34 cellular contexts compared by ENCODE assay signal in genomic region chr17:78266771-78267170, GRCh38. TPM values are rescaled to one million over a fixed set of nuclear protein-coding genes. Genes with fewer than 3 reads are reported as not detected.
DNase-seq lines count a peak whose midpoint lies in the region; ATAC-seq, FAIRE-seq and TF ChIP-seq lines count a peak whose summit lies in the region.
"Had no signal": no experiment of that assay in that cellular context is flagged by ENCODE, and none has a peak within 500 bp of the region (broad histone marks: within the 10 kb centered on the region; RNA-seq: fewer than 3 reads in every experiment).

No MANE protein-coding gene starts in this region.

- peak overlapping the region; percentile 78 for H3K27ac Mint-ChIP-seq in T-helper 1 cell treated with Interleukin-12 subunit alpha and Interleukin-12 subunit beta and Interleukin-4 antibody, amounts not matched to agents 30 μg/mL and 1 μg/mL, for 36 hours
- H3K27ac Mint-ChIP-seq: activated T-cell treated with anti-CD3 and anti-CD28 coated beads, Interleukin-2, amount 50 U/mL, for 72 hours had no signal

- peak overlapping the region; percentile 38 for H3K27ac ChIP-seq in smooth muscle cell (ENCODE audit: low read depth)
- H3K27ac ChIP-seq: gastroesophageal sphincter, prostate gland had no signal

- H3K4me3 Mint-ChIP-seq in T-helper 1 cell treated with Interleukin-12 subunit alpha and Interleukin-12 subunit beta and Interleukin-4 antibody, amounts not matched to agents 30 μg/mL and 1 μg/mL, for 36 hours: no peak overlapping the region
- H3K4me3 Mint-ChIP-seq: activated T-cell treated with anti-CD3 and anti-CD28 coated beads, Interleukin-2, amount 50 U/mL, for 72 hours had no signal

- H3K4me1 ChIP-seq in smooth muscle cell (ENCODE audit: low read depth): peaks cover 42% of the 10 kb centered on the region
- H3K4me1 ChIP-seq: prostate gland had no signal

- H3K79me2 ChIP-seq in smooth muscle cell (ENCODE audit: low read depth): peaks cover 6% of the 10 kb centered on the region

- H3K27me3 Mint-ChIP-seq in T-helper 1 cell treated with Interleukin-12 subunit alpha and Interleukin-12 subunit beta and Interleukin-4 antibody, amounts not matched to agents 30 μg/mL and 1 μg/mL, for 36 hours (ENCODE audit: low read depth): no peaks in the 10 kb centered on the region

- H4K20me1 ChIP-seq in smooth muscle cell (ENCODE audit: low read depth): no peaks in the 10 kb centered on the region

- H3K4me1 Mint-ChIP-seq in T-helper 1 cell treated with Interleukin-12 subunit alpha and Interleukin-12 subunit beta and Interleukin-4 antibody, amounts not matched to agents 30 μg/mL and 1 μg/mL, for 36 hours (ENCODE audit: low read depth): peaks cover 31% of the 10 kb centered on the region

- FAIRE-seq in frontal cortex (lab: Jason Lieb, UNC): no peak
- FAIRE-seq: D721Med, HTR-8/SVneo had no signal

- WGBS in smooth muscle cell (ENCODE audit: low lambda C conversion rate): 84% methylated on average over 7 of the region's 9 CpGs
- 81 to 88% methylated on average over 8 to 9 of the region's 9 CpGs for WGBS in lower leg skin, 2 donors

- no peak for TF ChIP-seq POLR2A in lower leg skin (IDR thresholded peaks at IDR 0.05)

- no peak for DNase-seq in T-helper 1 cell
- DNase-seq in SHP77 treated with DMSO at 0.1 percent for 48 hours (lab: John Stamatoyannopoulos, UW): peak; percentile 15
- peak; percentile 43 for DNase-seq in left lobe of liver (ENCODE audit: low spot score)
- no peak for DNase-seq in smooth muscle cell (lab: John Stamatoyannopoulos, UW; ENCODE audit: unreplicated experiment)
- DNase-seq in lower leg skin (ENCODE audit: low spot score in 2 of 2): no peak
- no peak for DNase-seq in frontal cortex (ENCODE audit: low spot score in 2 of 2)
- DNase-seq: 8988T; activated CD4-positive, alpha-beta T cell treated with anti-CD3 and anti-CD28 coated beads, Interleukin-2, amount 50 U/mL, for 48 hours; activated naive CD4-positive, alpha-beta T cell treated with anti-CD3 and anti-CD28 coated beads, Interleukin-2, amount 50 U/mL, for 16 hours; activated T-cell treated with anti-CD3 and anti-CD28 coated beads, Interleukin-2, amount 50 U/mL, for 72 hours; amniotic stem cell; DND-41; GF-D8; hippocampal formation; NCI-H1092; NCI-H187; NCI-H2171; NCI-H510A; occipital lobe; RPMI8226; stimulated activated CD4-positive, alpha-beta T cell treated with anti-CD3 and anti-CD28 coated beads, Interleukin-4, amount 100 ng/mL, for 24 hours; T-helper 2 cell had no signal

- ATAC-seq in left lobe of liver (no peak), HG02610 (IDR thresholded peaks at IDR 0.05; ENCODE audit: unreplicated experiment) (no peak)
- ATAC-seq: activated T-cell treated with anti-CD3 and anti-CD28 coated beads, Interleukin-2, amount 50 U/mL, for 72 hours; gastroesophageal sphincter; sciatic nerve had no signal

- H3K36me3 Mint-ChIP-seq in T-helper 1 cell treated with Interleukin-12 subunit alpha and Interleukin-12 subunit beta and Interleukin-4 antibody, amounts not matched to agents 30 μg/mL and 1 μg/mL, for 36 hours (ENCODE audit: low read depth): peaks cover 2% of the 10 kb centered on the region

- H3K36me3 ChIP-seq in smooth muscle cell (ENCODE audit: low read depth): no peaks in the 10 kb centered on the region
- H3K36me3 ChIP-seq: gastroesophageal sphincter, prostate gland had no signal

- H3K9me3 ChIP-seq in smooth muscle cell (replicated peaks; ENCODE audit: low read depth): no peaks in the 10 kb centered on the region
- H3K9me3 ChIP-seq: gastroesophageal sphincter, prostate gland had no signal

- peak overlapping the region; percentile 87 for H3K4me2 ChIP-seq in smooth muscle cell

- H3K4me3 ChIP-seq in smooth muscle cell: no peak overlapping the region
- H3K4me3 ChIP-seq in lower leg skin (ENCODE audit: low read depth, poor library complexity, severe bottlenecking): no peak overlapping the region
- H3K4me3 ChIP-seq: gastroesophageal sphincter, prostate gland had no signal

- H3K9ac ChIP-seq in smooth muscle cell (ENCODE audit: low read depth): no peak overlapping the region

- H3F3A ChIP-seq in smooth muscle cell (ENCODE audit: low read depth): peaks cover 4% of the 10 kb centered on the region

- no peaks in the 10 kb centered on the region for H3K27me3 ChIP-seq in smooth muscle cell (ENCODE audit: low read depth)

- intact Hi-C loops in lower leg skin (cut with DNase I; ENCODE audit: low total_unique reads): no loop called here

- no peaks in the 10 kb centered on the region for H3K9me3 Mint-ChIP-seq in T-helper 1 cell treated with Interleukin-12 subunit alpha and Interleukin-12 subunit beta and Interleukin-4 antibody, amounts not matched to agents 30 μg/mL and 1 μg/mL, for 36 hours
- H3K9me3 Mint-ChIP-seq: activated T-cell treated with anti-CD3 and anti-CD28 coated beads, Interleukin-2, amount 50 U/mL, for 72 hours had no signal

- no peak overlapping the region for H2AFZ ChIP-seq in smooth muscle cell (ENCODE audit: low read depth)

- TF ChIP-seq CTCF in smooth muscle cell (IDR thresholded peaks at IDR 0.05; ENCODE audit: borderline replicate concordance, insufficient read depth, poor library complexity, severe bottlenecking) (no peak), lower leg skin (IDR thresholded peaks at IDR 0.05) (no peak)

RNA-seq across cellular contexts. Expression of gene TMEM235, which starts 35.3 kb away (rescaled TPM):
- not detected for total RNA-seq in left lobe of liver
- not detected in 2 replicates for total RNA-seq in smooth muscle cell
- not detected in 2 replicates for polyA plus RNA-seq in smooth muscle cell
- total RNA-seq in lower leg skin: not detected
- total RNA-seq in frontal cortex: not detected
- total RNA-seq: activated T-cell treated with anti-CD3 and anti-CD28 coated beads, Interleukin-2, amount 50 U/mL, for 72 hours; fibroblast of lung; gastroesophageal sphincter; left cardiac atrium; mesenteric fat pad; occipital lobe; prostate gland; sciatic nerve; subcutaneous adipose tissue; ureter had no signal
- polyA plus RNA-seq: fibroblast of lung had no signal

RNA-seq across cellular contexts. Expression of gene BIRC5, which starts 52.7 kb away (rescaled TPM):
- total RNA-seq in left lobe of liver (0.88 TPM), smooth muscle cell (7.7 and 15.3 TPM in 2 replicates), lower leg skin (1 to 10 TPM; 1.8 to 6.7 (median 3.9) TPM), frontal cortex (6.9 TPM)
- 11.9 and 15.6 TPM in 2 replicates for polyA plus RNA-seq in smooth muscle cell
- total RNA-seq: mesenteric fat pad had no signal

Comparison
In these comparisons a context has a peak if more than half of its experiments do, and no peak if none do; other contexts are left out.
1. DNase-seq: peak in SHP77 treated with DMSO at 0.1 percent for 48 hours (single experiment) and left lobe of liver (single experiment); none in T-helper 1 cell (0 of 5), smooth muscle cell (single experiment), lower leg skin (0 of 2) and frontal cortex (0 of 2).